Comparison of ENCODE assay signal across 20 cellular contexts in genomic region chr21:25664462-25665070, GRCh38.
"Had no signal": no experiment of that assay in that cellular context is flagged by ENCODE, and none has a peak within 500 bp of the region (broad histone marks: within the 10 kb centered on the region; RNA-seq: fewer than 3 reads in every experiment).

No MANE protein-coding gene starts in this region.

- H3K27ac ChIP-seq: brain microvascular endothelial cell, epithelial cell of prostate, lower lobe of right lung, prostate gland, vagina had no signal

- H3K4me3 ChIP-seq: lower lobe of right lung, prostate gland, tibial nerve, vagina had no signal

- ATAC-seq: activated CD8-positive, alpha-beta T cell treated with anti-CD3 and anti-CD28 coated beads, Interleukin-2, amount 10 ng/mL, durations not matched to agents 7 days and 5 days; activated T-cell treated with anti-CD3 and anti-CD28 coated beads, Interleukin-2, amount 50 U/mL, for 72 hours; effector memory CD8-positive, alpha-beta T cell; lower lobe of right lung; stimulated activated naive B cell treated with anti-CD40 and anti-IgM and Interleukin-4, amounts not matched to agents 10 μg/mL and 1 μg/mL and 100 μg/mL, for 72 hours had no signal

- H3K4me1 ChIP-seq: lower lobe of right lung, prostate gland, vagina had no signal

- DNase-seq: activated B cell treated with CpG ODN at 0.5 μM for 24 hours; activated CD4-positive, alpha-beta T cell treated with anti-CD3 and anti-CD28 coated beads for 48 hours; activated CD8-positive, alpha-beta memory T cell treated with anti-CD3 and anti-CD28 coated beads, Interleukin-2, amount 50 U/mL, for 4 hours; activated CD8-positive, alpha-beta T cell treated with anti-CD3 and anti-CD28 coated beads, Interleukin-2, amount 10 ng/mL, durations not matched to agents 7 days and 5 days; activated gamma-delta T cell; activated naive CD8-positive, alpha-beta T cell treated with anti-CD3 and anti-CD28 coated beads for 36 hours; activated T-cell treated with anti-CD3 and anti-CD28 coated beads, Interleukin-2, amount 50 U/mL, for 72 hours; amygdala; brain microvascular endothelial cell; cerebellar nuclear complex; effector memory CD8-positive, alpha-beta T cell; glutamatergic neuron; lower lobe of right lung; midbrain; stimulated activated CD4-positive, alpha-beta T cell treated with anti-CD3 and anti-CD28 coated beads, Interleukin-4, amount 100 ng/mL, for 1 hour; stimulated activated naive B cell treated with anti-CD40 and anti-IgM and Interleukin-4, amounts not matched to agents 10 μg/mL and 1 μg/mL and 100 μg/mL, for 72 hours had no signal

- H3K9me3 ChIP-seq: lower lobe of right lung, prostate gland, tibial nerve, vagina had no signal

- H3K27me3 ChIP-seq: brain microvascular endothelial cell, tibial nerve, vagina had no signal

- H3K36me3 ChIP-seq: brain microvascular endothelial cell, lower lobe of right lung, prostate gland, tibial nerve, vagina had no signal
